In genomic region chr12:116718578-116719454, GRCh38 we compare ENCODE assay signal across 11 cellular contexts. TPM values are rescaled to one million over a fixed set of nuclear protein-coding genes. Genes with fewer than 3 reads are reported as not detected.
A peak's percentile ranks its signal among the peaks of the same experiment; 100 is the strongest.
DNase-seq lines count a peak whose midpoint lies in the region; ATAC-seq, FAIRE-seq and TF ChIP-seq lines count a peak whose summit lies in the region.
"Had no signal": no experiment of that assay in that cellular context is flagged by ENCODE, and none has a peak within 500 bp of the region (broad histone marks: within the 10 kb centered on the region; RNA-seq: fewer than 3 reads in every experiment).

No MANE protein-coding gene starts in this region.

- H3K36me3 ChIP-seq in muscle layer of duodenum (ENCODE audit: control insufficient read depth in 1 of 2, insufficient read depth in 2 of 2, low read length in 2 of 2) (peaks cover 5 to 21% of the 10 kb centered on the region in 2 donors), HepG2 (replicated peaks in 1 of 2; ENCODE audit: control insufficient read depth in 1 of 2, insufficient read depth in 2 of 2, low read length in 2 of 2) (peaks cover 21 to 87% of the 10 kb centered on the region in 2 experiments)

- peaks cover 41% of the 10 kb centered on the region for H3K4me1 Mint-ChIP-seq in chondrocyte (ENCODE audit: low read depth)

- no peak for TF ChIP-seq POLR2A in HepG2 (IDR thresholded peaks at IDR 0.05; ENCODE audit: insufficient read depth in 1 of 2, low read depth in 2 of 2, low read length in 2 of 2)

- in situ Hi-C loops in HepG2 (cut with HindIII; ENCODE audit: extremely low pct_ligation_motif_present, low pct_unique_long_range_greater_than_20kb), result no loop called here

- no peak overlapping the region for H2AFZ ChIP-seq in HepG2 (ENCODE audit: low read length)

- no peaks in the 10 kb centered on the region for H3K27me3 ChIP-seq in muscle layer of duodenum (ENCODE audit: low read depth, low read length)
- no peaks in the 10 kb centered on the region for H3K27me3 ChIP-seq in HepG2 (ENCODE audit: control insufficient read depth in 1 of 2, insufficient read depth in 2 of 2, low read length in 2 of 2)

- H3K4me2 ChIP-seq in HepG2 (ENCODE audit: low read depth, low read length), result no peak overlapping the region

- 0 out of 2 replicates have a peak, but pooled peaks cover 4% of the 10 kb centered on the region for H4K20me1 ChIP-seq in HepG2 (ENCODE audit: insufficient read depth, low read length)

- H3K9me3 ChIP-seq in muscle layer of duodenum (ENCODE audit: control insufficient read depth in 1 of 2, low read length in 2 of 2) (no peaks in the 10 kb centered on the region), HepG2 (ENCODE audit: low read length) (no peaks in the 10 kb centered on the region)

- H3K4me1 ChIP-seq in muscle layer of duodenum (ENCODE audit: control insufficient read depth in 1 of 2, insufficient read depth in 2 of 2, low read length in 2 of 2), result peaks cover 6 to 17% of the 10 kb centered on the region in 2 donors
- peaks cover 18% of the 10 kb centered on the region for H3K4me1 ChIP-seq in HepG2 (ENCODE audit: insufficient read depth, low read length)

- FAIRE-seq in HepG2 (lab: Jason Lieb, UNC), result no peak

- no TSS peak for BruUV-seq in HepG2 (replicated peaks; lab: Mats Ljungman, UMichigan)

- TF ChIP-seq CTCF in chondrocyte (IDR thresholded peaks at IDR 0.05) (no peak), HepG2 (CRISPR knock-in tag; IDR thresholded peaks at IDR 0.05) (no peak), coronary artery (IDR thresholded peaks at IDR 0.05) (no peak)

- H3K4me3 ChIP-seq in muscle layer of duodenum (ENCODE audit: low read depth in 1 of 2, low read length in 2 of 2), result peak overlapping the region; percentile 2 to 3
- no peak overlapping the region for H3K4me3 ChIP-seq in HepG2 (replicated peaks in 1 of 3; ENCODE audit: insufficient read depth in 1 of 3, low read depth in 2 of 3, low read length in 3 of 3)
- H3K4me3 ChIP-seq in coronary artery, result no peak overlapping the region

- no peak for ATAC-seq in GM19351 (IDR thresholded peaks at IDR 0.05; ENCODE audit: unreplicated experiment)
- ATAC-seq in HG02798 (IDR thresholded peaks at IDR 0.05; ENCODE audit: poor library complexity, unreplicated experiment), result no peak
- no peak for ATAC-seq in HepG2

- peaks cover 8% of the 10 kb centered on the region for H3K79me2 ChIP-seq in HepG2 (ENCODE audit: insufficient read depth, low read length)

- H3K27ac ChIP-seq in muscle layer of duodenum (ENCODE audit: low read length), result no peak overlapping the region
- no peak overlapping the region for H3K27ac ChIP-seq in HepG2 (ENCODE audit: extremely low read length, insufficient read depth, low read length)
- H3K27ac ChIP-seq in coronary artery, result no peak overlapping the region

- H3K9ac ChIP-seq in HepG2 (ENCODE audit: insufficient read depth, low read depth, low read length), result no peak overlapping the region

- CTCF ChIA-PET in HepG2 (lab: Yijun Ruan, JAX; ENCODE audit: low intra/inter-chr PET ratio, low total read pairs), result no interaction called here

- H3K36me3 Mint-ChIP-seq in chondrocyte (ENCODE audit: low read depth), result peaks cover 23% of the 10 kb centered on the region

- WGBS in HepG2 (ENCODE audit: low lambda C conversion rate), result 96% methylated on average over 10 of the region's 10 CpGs

- no peak for TF ChIP-seq RAD21 in HepG2 (CRISPR knock-in tag; IDR thresholded peaks at IDR 0.05)

- peak; percentile 16 for DNase-seq in A172 (ENCODE audit: low spot score)
- peak; percentile 20 for DNase-seq in NCI-H1092 (lab: John Stamatoyannopoulos, UW)
- DNase-seq in chondrocyte (ENCODE audit: low spot score), result no peak
- DNase-seq in HepG2 (ENCODE audit: low spot score), result no peak
- DNase-seq in coronary artery (ENCODE audit: low spot score), result no peak
- DNase-seq: activated B cell treated with CpG ODN at 0.5 μM for 24 hours, NCI-H2081 treated with DMSO at 0.1 percent for 48 hours had no signal

- H3K27me3 Mint-ChIP-seq in chondrocyte (ENCODE audit: low read depth), result no peaks in the 10 kb centered on the region
- H3K27me3 Mint-ChIP-seq: activated B cell treated with CpG ODN at 0.5 μM for 24 hours; central memory CD8-positive, alpha-beta T cell had no signal

- intact Hi-C loops in HepG2 (cut with micrococcal nuclease; ENCODE audit: unreplicated experiment), result no loop called here

- H3K4me3 Mint-ChIP-seq in chondrocyte (ENCODE audit: unreplicated experiment), result no peak overlapping the region
- H3K4me3 Mint-ChIP-seq: activated B cell treated with CpG ODN at 0.5 μM for 24 hours; central memory CD8-positive, alpha-beta T cell had no signal

- TF ChIP-seq EP300 in HepG2 (IDR thresholded peaks at IDR 0.05; ENCODE audit: low read depth in 2 of 2, low read length in 2 of 2) (no peak), HepG2 (CRISPR knock-in tag; IDR thresholded peaks at IDR 0.05; ENCODE audit: borderline replicate concordance) (no peak)

- POLR2A ChIA-PET in HepG2 (lab: Yijun Ruan, JAX), result no interaction called here

- H3K9me3 Mint-ChIP-seq in chondrocyte (ENCODE audit: low read depth), result no peaks in the 10 kb centered on the region
- H3K9me3 Mint-ChIP-seq: activated B cell treated with CpG ODN at 0.5 μM for 24 hours; central memory CD8-positive, alpha-beta T cell had no signal

- peak overlapping the region; percentile 82 for H3K27ac Mint-ChIP-seq in chondrocyte (ENCODE audit: unreplicated experiment)
- H3K27ac Mint-ChIP-seq: activated B cell treated with CpG ODN at 0.5 μM for 24 hours had no signal

TF ChIP-seq in HepG2, 621 proteins besides CTCF, POLR2A, EP300 and RAD21 (continues in another document):
- TF ChIP-seq ZFP36L1 (CRISPR knock-in tag; IDR thresholded peaks at IDR 0.05), result no peak
- TF ChIP-seq KLF6 (CRISPR knock-in tag; IDR thresholded peaks at IDR 0.05), result no peak
- no peak for TF ChIP-seq THAP8 (CRISPR knock-in tag; IDR thresholded peaks at IDR 0.05; ENCODE audit: borderline replicate concordance)

RNA-seq across cellular contexts. Expression of gene SPRING1, which starts 19.1 kb away (rescaled TPM):
- total RNA-seq in A172 (2014; rRNA removed; shearing (Covaris generic)), result 38.7 and 47.4 TPM in 2 replicates
- total RNA-seq in chondrocyte (31.4 to 37.3 TPM (median 35.5 TPM) in 3 replicates), HepG2 (2016; rRNA removed; fragmentation: Illumina TruSeq; extraction: Trizol) (51.8 and 65.6 TPM in 2 replicates)
- total RNA-seq in HepG2 (2016; cell fraction: cytosol; rRNA removed; fragmentation: Illumina TruSeq; extraction: Trizol; ENCODE audit: low read depth), result 73.3 and 84.9 TPM in 2 replicates
- 52.8 and 55.9 TPM in 2 replicates for total RNA-seq in HepG2 (2016; cell fraction: insoluble cytoplasmic fraction; rRNA removed; fragmentation: Illumina TruSeq; extraction: Trizol)
- 130 and 144 TPM in 2 replicates for total RNA-seq in HepG2 (2016; cell fraction: membrane; rRNA removed; fragmentation: Illumina TruSeq; extraction: Trizol)
- total RNA-seq in HepG2 (2016; cell fraction: nucleus; rRNA removed; fragmentation: Illumina TruSeq; extraction: Trizol), result 23.5 and 30.9 TPM in 2 replicates
- polyA plus RNA-seq in HepG2 (2011; rRNA removed), result 16.1 and 20.0 TPM in 2 replicates
- 10.7 and 16.5 TPM in 2 replicates for polyA plus RNA-seq in HepG2 (2011; cell fraction: cytosol; rRNA removed)
- polyA plus RNA-seq in HepG2 (2011; cell fraction: nucleus; rRNA removed), result 6.8 and 7.2 TPM in 2 replicates
- 9.0 and 11.3 TPM in 2 replicates for polyA plus RNA-seq in HepG2 (2012)
- polyA plus RNA-seq in HepG2 (2016; cell fraction: cytosol; fragmentation: Illumina TruSeq; extraction: Trizol; ENCODE audit: low read depth), result 87.5 and 98.3 TPM in 2 replicates
- 40.6 and 42.1 TPM in 2 replicates for polyA plus RNA-seq in HepG2 (2016; cell fraction: insoluble cytoplasmic fraction; fragmentation: Illumina TruSeq; extraction: Trizol; ENCODE audit: low read depth)
- polyA plus RNA-seq in HepG2 (2016; cell fraction: membrane; fragmentation: Illumina TruSeq; extraction: Trizol; ENCODE audit: low read depth), result 97.7 TPM in 2 replicates
- 25.0 and 26.3 TPM in 2 replicates for polyA plus RNA-seq in HepG2 (2016; cell fraction: nucleus; fragmentation: Illumina TruSeq; extraction: Trizol; ENCODE audit: insufficient read depth, low read depth)
- polyA minus RNA-seq in HepG2 (2011; rRNA and poly(A)+ RNA removed; ENCODE audit: low replicate concordance), result 26.4 and 35.5 TPM in 2 replicates
- polyA minus RNA-seq in HepG2 (2011; cell fraction: cytosol; rRNA and poly(A)+ RNA removed), result 16.0 TPM in 2 replicates
- 8.1 and 10.8 TPM in 2 replicates for polyA minus RNA-seq in HepG2 (2011; cell fraction: nucleus; rRNA and poly(A)+ RNA removed)

RNA-seq across cellular contexts. Expression of gene RNFT2, which starts 19.3 kb away (rescaled TPM):
- 10.9 and 23.0 TPM in 2 replicates for total RNA-seq in A172 (2014; rRNA removed; shearing (Covaris generic))
- total RNA-seq in chondrocyte (5.1 to 9.8 TPM (median 6.6 TPM) in 3 replicates), HepG2 (2016; rRNA removed; fragmentation: Illumina TruSeq; extraction: Trizol) (7.1 and 8.3 TPM in 2 replicates)
- total RNA-seq in HepG2 (2016; cell fraction: cytosol; rRNA removed; fragmentation: Illumina TruSeq; extraction: Trizol; ENCODE audit: low read depth), result 4.9 and 5.0 TPM in 2 replicates
- 6.1 and 7.2 TPM in 2 replicates for total RNA-seq in HepG2 (2016; cell fraction: insoluble cytoplasmic fraction; rRNA removed; fragmentation: Illumina TruSeq; extraction: Trizol)
- total RNA-seq in HepG2 (2016; cell fraction: membrane; rRNA removed; fragmentation: Illumina TruSeq; extraction: Trizol), result 7.4 and 8.0 TPM in 2 replicates
- total RNA-seq in HepG2 (2016; cell fraction: nucleus; rRNA removed; fragmentation: Illumina TruSeq; extraction: Trizol), result 7.7 and 9.7 TPM in 2 replicates
- polyA plus RNA-seq in HepG2 (2011; rRNA removed), result 3.3 and 3.4 TPM in 2 replicates
- polyA plus RNA-seq in HepG2 (2011; cell fraction: cytosol; rRNA removed), result 2.2 and 2.3 TPM in 2 replicates
- polyA plus RNA-seq in HepG2 (2011; cell fraction: nucleus; rRNA removed), result 3.3 and 4.4 TPM in 2 replicates
- 1.6 and 3.2 TPM in 2 replicates for polyA plus RNA-seq in HepG2 (2012)
- polyA plus RNA-seq in HepG2 (2016; cell fraction: cytosol; fragmentation: Illumina TruSeq; extraction: Trizol; ENCODE audit: low read depth), result 1.2 TPM in 2 replicates
- polyA plus RNA-seq in HepG2 (2016; cell fraction: insoluble cytoplasmic fraction; fragmentation: Illumina TruSeq; extraction: Trizol; ENCODE audit: low read depth), result 2.3 and 3.9 TPM in 2 replicates
- 3.2 and 3.7 TPM in 2 replicates for polyA plus RNA-seq in HepG2 (2016; cell fraction: membrane; fragmentation: Illumina TruSeq; extraction: Trizol; ENCODE audit: low read depth)
- 10.6 and 13.3 TPM in 2 replicates for polyA plus RNA-seq in HepG2 (2016; cell fraction: nucleus; fragmentation: Illumina TruSeq; extraction: Trizol; ENCODE audit: insufficient read depth, low read depth)
- polyA minus RNA-seq in HepG2 (2011; rRNA and poly(A)+ RNA removed; ENCODE audit: low replicate concordance), result 12.6 and 43.4 TPM in 2 replicates
- polyA minus RNA-seq in HepG2 (2011; cell fraction: cytosol; rRNA and poly(A)+ RNA removed), result 5.0 and 6.7 TPM in 2 replicates
- polyA minus RNA-seq in HepG2 (2011; cell fraction: nucleus; rRNA and poly(A)+ RNA removed), result 5.2 TPM in 2 replicates

Comparison
In these comparisons a context has a peak if more than half of its experiments do, and no peak if none do; other contexts are left out.
1. DNase-seq: peak in A172 (single experiment) and NCI-H1092 (single experiment); none in chondrocyte (single experiment), HepG2 (single experiment) and coronary artery (single experiment).
2. H3K4me3 ChIP-seq: peak in muscle layer of duodenum (2 of 2); none in HepG2 (0 of 3) and coronary artery (single experiment).